Comparison of ENCODE assay signal across 1 cellular context in the genomic region with DNA sequence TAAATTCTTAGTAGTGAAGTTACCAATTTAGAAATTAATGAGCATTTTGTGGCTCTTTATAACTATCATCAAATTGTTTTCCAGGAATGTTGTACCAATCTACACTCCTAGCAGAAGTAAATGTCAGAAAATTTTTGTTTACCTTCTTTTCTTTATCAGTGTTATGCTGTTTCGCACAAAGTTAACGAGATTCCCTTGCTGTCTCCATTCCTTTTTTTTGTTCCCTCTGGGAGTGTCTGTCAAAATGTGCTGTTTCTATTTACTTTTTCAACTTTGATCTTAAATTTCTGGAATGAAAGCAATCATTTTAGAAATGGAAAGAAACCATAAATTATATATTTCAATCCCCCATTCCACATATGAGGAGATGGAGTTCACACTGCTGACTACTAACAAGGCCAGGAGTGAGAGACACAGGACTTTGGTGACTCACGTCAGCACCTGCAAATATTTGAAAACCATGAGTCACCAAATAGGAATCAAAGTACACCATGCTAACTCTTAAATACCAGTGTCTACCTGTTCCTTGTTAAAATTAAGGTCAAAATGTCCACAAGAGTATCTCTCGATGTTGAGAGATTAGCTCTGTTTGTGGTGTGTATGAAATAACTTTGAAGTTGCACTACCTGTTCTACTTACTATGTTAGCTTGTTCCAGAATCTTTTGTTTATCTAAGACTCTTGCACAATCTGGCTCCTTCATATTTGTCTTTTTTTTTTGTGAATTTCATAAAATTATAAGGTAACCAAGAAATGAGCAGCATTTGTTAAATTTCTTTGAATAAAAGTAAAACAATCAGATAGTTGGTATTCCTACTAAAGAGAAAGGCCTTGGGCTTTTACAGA.
TF ChIP-seq lines count a peak whose summit lies in the region.

No MANE protein-coding gene starts in this region.

TF ChIP-seq in HepG2, 621 proteins besides CTCF, POLR2A, EP300 and RAD21 (continued from another document and continues in another):
- TF ChIP-seq, protein P1, sequence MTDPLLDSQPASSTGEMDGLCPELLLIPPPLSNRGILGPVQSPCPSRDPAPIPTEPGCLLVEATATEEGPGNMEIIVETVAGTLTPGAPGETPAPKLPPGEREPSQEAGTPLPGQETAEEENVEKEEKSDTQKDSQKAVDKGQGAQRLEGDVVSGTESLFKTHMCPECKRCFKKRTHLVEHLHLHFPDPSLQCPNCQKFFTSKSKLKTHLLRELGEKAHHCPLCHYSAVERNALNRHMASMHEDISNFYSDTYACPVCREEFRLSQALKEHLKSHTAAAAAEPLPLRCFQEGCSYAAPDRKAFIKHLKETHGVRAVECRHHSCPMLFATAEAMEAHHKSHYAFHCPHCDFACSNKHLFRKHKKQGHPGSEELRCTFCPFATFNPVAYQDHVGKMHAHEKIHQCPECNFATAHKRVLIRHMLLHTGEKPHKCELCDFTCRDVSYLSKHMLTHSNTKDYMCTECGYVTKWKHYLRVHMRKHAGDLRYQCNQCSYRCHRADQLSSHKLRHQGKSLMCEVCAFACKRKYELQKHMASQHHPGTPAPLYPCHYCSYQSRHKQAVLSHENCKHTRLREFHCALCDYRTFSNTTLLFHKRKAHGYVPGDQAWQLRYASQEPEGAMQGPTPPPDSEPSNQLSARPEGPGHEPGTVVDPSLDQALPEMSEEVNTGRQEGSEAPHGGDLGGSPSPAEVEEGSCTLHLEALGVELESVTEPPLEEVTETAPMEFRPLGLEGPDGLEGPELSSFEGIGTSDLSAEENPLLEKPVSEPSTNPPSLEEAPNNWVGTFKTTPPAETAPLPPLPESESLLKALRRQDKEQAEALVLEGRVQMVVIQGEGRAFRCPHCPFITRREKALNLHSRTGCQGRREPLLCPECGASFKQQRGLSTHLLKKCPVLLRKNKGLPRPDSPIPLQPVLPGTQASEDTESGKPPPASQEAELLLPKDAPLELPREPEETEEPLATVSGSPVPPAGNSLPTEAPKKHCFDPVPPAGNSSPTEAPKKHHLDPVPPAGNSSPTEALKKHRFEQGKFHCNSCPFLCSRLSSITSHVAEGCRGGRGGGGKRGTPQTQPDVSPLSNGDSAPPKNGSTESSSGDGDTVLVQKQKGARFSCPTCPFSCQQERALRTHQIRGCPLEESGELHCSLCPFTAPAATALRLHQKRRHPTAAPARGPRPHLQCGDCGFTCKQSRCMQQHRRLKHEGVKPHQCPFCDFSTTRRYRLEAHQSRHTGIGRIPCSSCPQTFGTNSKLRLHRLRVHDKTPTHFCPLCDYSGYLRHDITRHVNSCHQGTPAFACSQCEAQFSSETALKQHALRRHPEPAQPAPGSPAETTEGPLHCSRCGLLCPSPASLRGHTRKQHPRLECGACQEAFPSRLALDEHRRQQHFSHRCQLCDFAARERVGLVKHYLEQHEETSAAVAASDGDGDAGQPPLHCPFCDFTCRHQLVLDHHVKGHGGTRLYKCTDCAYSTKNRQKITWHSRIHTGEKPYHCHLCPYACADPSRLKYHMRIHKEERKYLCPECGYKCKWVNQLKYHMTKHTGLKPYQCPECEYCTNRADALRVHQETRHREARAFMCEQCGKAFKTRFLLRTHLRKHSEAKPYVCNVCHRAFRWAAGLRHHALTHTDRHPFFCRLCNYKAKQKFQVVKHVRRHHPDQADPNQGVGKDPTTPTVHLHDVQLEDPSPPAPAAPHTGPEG (CRISPR knock-in tag; IDR thresholded peaks at IDR 0.05) = no peak
- TF ChIP-seq SMC3 (IDR thresholded peaks at IDR 0.05; ENCODE audit: low read length) = 0 out of 2 replicates have a peak, but pooled peaks have one; percentile 13
- TF ChIP-seq, protein P2, sequence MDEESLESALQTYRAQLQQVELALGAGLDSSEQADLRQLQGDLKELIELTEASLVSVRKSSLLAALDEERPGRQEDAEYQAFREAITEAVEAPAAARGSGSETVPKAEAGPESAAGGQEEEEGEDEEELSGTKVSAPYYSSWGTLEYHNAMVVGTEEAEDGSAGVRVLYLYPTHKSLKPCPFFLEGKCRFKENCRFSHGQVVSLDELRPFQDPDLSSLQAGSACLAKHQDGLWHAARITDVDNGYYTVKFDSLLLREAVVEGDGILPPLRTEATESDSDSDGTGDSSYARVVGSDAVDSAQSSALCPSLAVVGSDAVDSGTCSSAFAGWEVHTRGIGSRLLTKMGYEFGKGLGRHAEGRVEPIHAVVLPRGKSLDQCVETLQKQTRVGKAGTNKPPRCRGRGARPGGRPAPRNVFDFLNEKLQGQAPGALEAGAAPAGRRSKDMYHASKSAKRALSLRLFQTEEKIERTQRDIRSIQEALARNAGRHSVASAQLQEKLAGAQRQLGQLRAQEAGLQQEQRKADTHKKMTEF (CRISPR knock-in tag; IDR thresholded peaks at IDR 0.05) = peak; percentile 96
- TF ChIP-seq, protein P3, sequence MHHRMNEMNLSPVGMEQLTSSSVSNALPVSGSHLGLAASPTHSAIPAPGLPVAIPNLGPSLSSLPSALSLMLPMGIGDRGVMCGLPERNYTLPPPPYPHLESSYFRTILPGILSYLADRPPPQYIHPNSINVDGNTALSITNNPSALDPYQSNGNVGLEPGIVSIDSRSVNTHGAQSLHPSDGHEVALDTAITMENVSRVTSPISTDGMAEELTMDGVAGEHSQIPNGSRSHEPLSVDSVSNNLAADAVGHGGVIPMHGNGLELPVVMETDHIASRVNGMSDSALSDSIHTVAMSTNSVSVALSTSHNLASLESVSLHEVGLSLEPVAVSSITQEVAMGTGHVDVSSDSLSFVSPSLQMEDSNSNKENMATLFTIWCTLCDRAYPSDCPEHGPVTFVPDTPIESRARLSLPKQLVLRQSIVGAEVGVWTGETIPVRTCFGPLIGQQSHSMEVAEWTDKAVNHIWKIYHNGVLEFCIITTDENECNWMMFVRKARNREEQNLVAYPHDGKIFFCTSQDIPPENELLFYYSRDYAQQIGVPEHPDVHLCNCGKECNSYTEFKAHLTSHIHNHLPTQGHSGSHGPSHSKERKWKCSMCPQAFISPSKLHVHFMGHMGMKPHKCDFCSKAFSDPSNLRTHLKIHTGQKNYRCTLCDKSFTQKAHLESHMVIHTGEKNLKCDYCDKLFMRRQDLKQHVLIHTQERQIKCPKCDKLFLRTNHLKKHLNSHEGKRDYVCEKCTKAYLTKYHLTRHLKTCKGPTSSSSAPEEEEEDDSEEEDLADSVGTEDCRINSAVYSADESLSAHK (CRISPR knock-in tag; IDR thresholded peaks at IDR 0.05; ENCODE audit: borderline replicate concordance) = no peak
- TF ChIP-seq ZNF317 (CRISPR knock-in tag; IDR thresholded peaks at IDR 0.05) = peak; percentile 71; the same call in 1 of the 2 replicates
- TF ChIP-seq POGZ (CRISPR knock-in tag; IDR thresholded peaks at IDR 0.05) = peak; percentile 79
- TF ChIP-seq ZNF367 (CRISPR knock-in tag; IDR thresholded peaks at IDR 0.05; ENCODE audit: borderline replicate concordance) = no peak
- TF ChIP-seq, protein P4, sequence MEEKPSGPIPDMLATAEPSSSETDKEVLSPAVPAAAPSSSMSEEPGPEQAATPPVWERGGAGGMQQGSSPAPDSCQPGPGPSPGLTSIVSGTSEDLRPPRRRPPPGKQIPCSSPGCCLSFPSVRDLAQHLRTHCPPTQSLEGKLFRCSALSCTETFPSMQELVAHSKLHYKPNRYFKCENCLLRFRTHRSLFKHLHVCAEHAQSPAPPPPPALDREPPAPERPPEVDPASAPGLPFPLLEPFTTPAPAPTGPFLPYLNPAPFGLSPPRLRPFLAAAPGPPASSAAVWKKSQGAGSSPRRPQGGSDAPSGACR (CRISPR knock-in tag; IDR thresholded peaks at IDR 0.05) = no peak
- peak; percentile 99 for TF ChIP-seq JUNB (CRISPR knock-in tag; IDR thresholded peaks at IDR 0.05; ENCODE audit: borderline replicate concordance)
- TF ChIP-seq, protein P5, sequence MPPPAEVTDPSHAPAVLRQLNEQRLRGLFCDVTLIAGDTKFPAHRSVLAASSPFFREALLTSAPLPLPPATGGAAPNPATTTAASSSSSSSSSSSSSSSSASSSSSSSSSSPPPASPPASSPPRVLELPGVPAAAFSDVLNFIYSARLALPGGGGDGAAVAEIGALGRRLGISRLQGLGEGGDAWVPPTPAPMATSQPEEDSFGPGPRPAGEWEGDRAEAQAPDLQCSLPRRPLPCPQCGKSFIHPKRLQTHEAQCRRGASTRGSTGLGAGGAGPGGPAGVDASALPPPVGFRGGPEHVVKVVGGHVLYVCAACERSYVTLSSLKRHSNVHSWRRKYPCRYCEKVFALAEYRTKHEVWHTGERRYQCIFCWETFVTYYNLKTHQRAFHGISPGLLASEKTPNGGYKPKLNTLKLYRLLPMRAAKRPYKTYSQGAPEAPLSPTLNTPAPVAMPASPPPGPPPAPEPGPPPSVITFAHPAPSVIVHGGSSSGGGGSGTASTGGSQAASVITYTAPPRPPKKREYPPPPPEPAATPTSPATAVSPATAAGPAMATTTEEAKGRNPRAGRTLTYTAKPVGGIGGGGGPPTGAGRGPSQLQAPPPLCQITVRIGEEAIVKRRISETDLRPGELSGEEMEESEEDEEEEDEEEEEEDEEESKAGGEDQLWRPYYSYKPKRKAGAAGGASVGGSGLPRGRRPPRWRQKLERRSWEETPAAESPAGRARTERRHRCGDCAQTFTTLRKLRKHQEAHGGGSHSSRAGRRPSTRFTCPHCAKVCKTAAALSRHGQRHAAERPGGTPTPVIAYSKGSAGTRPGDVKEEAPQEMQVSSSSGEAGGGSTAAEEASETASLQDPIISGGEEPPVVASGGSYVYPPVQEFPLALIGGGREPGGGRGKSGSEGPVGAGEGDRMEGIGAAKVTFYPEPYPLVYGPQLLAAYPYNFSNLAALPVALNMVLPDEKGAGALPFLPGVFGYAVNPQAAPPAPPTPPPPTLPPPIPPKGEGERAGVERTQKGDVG (CRISPR knock-in tag; IDR thresholded peaks at IDR 0.05; ENCODE audit: borderline replicate concordance) = no peak
- no peak for TF ChIP-seq ZNF746 (CRISPR knock-in tag; IDR thresholded peaks at IDR 0.05)
- TF ChIP-seq, protein P6, sequence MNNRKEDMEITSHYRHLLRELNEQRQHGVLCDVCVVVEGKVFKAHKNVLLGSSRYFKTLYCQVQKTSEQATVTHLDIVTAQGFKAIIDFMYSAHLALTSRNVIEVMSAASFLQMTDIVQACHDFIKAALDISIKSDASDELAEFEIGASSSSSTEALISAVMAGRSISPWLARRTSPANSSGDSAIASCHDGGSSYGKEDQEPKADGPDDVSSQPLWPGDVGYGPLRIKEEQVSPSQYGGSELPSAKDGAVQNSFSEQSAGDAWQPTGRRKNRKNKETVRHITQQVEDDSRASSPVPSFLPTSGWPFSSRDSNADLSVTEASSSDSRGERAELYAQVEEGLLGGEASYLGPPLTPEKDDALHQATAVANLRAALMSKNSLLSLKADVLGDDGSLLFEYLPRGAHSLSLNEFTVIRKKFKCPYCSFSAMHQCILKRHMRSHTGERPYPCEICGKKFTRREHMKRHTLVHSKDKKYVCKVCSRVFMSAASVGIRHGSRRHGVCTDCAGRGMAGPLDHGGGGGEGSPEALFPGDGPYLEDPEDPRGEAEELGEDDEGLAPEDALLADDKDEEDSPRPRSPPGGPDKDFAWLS (CRISPR knock-in tag; IDR thresholded peaks at IDR 0.05; ENCODE audit: borderline replicate concordance) = no peak
- TF ChIP-seq SOX5 (CRISPR knock-in tag; IDR thresholded peaks at IDR 0.05; ENCODE audit: borderline replicate concordance) = peak; percentile 90
- no peak for TF ChIP-seq KLF13 (CRISPR knock-in tag; IDR thresholded peaks at IDR 0.05)
- TF ChIP-seq FOXO1 (CRISPR knock-in tag; IDR thresholded peaks at IDR 0.05) = peak; percentile 88
- no peak for TF ChIP-seq ZMYM2 (CRISPR knock-in tag; IDR thresholded peaks at IDR 0.05)
- TF ChIP-seq ZSCAN21 (CRISPR knock-in tag; IDR thresholded peaks at IDR 0.05; ENCODE audit: borderline replicate concordance) = no peak
- TF ChIP-seq, protein P7, sequence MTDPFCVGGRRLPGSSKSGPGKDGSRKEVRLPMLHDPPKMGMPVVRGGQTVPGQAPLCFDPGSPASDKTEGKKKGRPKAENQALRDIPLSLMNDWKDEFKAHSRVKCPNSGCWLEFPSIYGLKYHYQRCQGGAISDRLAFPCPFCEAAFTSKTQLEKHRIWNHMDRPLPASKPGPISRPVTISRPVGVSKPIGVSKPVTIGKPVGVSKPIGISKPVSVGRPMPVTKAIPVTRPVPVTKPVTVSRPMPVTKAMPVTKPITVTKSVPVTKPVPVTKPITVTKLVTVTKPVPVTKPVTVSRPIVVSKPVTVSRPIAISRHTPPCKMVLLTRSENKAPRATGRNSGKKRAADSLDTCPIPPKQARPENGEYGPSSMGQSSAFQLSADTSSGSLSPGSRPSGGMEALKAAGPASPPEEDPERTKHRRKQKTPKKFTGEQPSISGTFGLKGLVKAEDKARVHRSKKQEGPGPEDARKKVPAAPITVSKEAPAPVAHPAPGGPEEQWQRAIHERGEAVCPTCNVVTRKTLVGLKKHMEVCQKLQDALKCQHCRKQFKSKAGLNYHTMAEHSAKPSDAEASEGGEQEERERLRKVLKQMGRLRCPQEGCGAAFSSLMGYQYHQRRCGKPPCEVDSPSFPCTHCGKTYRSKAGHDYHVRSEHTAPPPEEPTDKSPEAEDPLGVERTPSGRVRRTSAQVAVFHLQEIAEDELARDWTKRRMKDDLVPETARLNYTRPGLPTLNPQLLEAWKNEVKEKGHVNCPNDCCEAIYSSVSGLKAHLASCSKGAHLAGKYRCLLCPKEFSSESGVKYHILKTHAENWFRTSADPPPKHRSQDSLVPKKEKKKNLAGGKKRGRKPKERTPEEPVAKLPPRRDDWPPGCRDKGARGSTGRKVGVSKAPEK (CRISPR knock-in tag; IDR thresholded peaks at IDR 0.05; ENCODE audit: borderline replicate concordance) = no peak
- no peak for TF ChIP-seq U2AF2 (IDR thresholded peaks at IDR 0.05; ENCODE audit: low read depth, low read length)
- TF ChIP-seq ZNF672 (CRISPR knock-in tag; IDR thresholded peaks at IDR 0.05) = no peak
- no peak for TF ChIP-seq CBX2 (IDR thresholded peaks at IDR 0.05; ENCODE audit: low read depth, low read length)
- TF ChIP-seq CBX2 (CRISPR knock-in tag; IDR thresholded peaks at IDR 0.05; ENCODE audit: low read depth) = no peak
- no peak for TF ChIP-seq ZNF10 (CRISPR knock-in tag; IDR thresholded peaks at IDR 0.05; ENCODE audit: borderline replicate concordance, low read depth)
- TF ChIP-seq ZSCAN25 (CRISPR knock-in tag; IDR thresholded peaks at IDR 0.05) = no peak
- no peak for TF ChIP-seq ZFAT (CRISPR knock-in tag; conservative IDR thresholded peaks at IDR 0.05)
- TF ChIP-seq PRPF4 (IDR thresholded peaks at IDR 0.05; ENCODE audit: low read depth, low read length, poor library complexity, severe bottlenecking) = no peak
- no peak for TF ChIP-seq MBNL3 (CRISPR knock-in tag; conservative IDR thresholded peaks at IDR 0.05)
- TF ChIP-seq ZFYVE20 (CRISPR knock-in tag; IDR thresholded peaks at IDR 0.05; ENCODE audit: borderline replicate concordance, low read depth) = no peak
- 0 out of 2 replicates have a peak, but pooled peaks have one; percentile 34 for TF ChIP-seq ZNF205 (CRISPR knock-in tag; IDR thresholded peaks at IDR 0.05)
- TF ChIP-seq SAP130 (CRISPR knock-in tag; IDR thresholded peaks at IDR 0.05; ENCODE audit: low read depth) = peak; percentile 73
